16 cellular contexts compared by ENCODE assay signal in genomic region chr5:112594060-112594850, GRCh38.
DNase-seq lines count a peak whose midpoint lies in the region; ATAC-seq, FAIRE-seq and TF ChIP-seq lines count a peak whose summit lies in the region.
"Had no signal": no experiment of that assay in that cellular context is flagged by ENCODE, and none has a peak within 500 bp of the region (broad histone marks: within the 10 kb centered on the region; RNA-seq: fewer than 3 reads in every experiment).

No MANE protein-coding gene starts in this region.

- H3K4me3 ChIP-seq in astrocyte (ENCODE audit: insufficient read depth, low read depth, low read length): no peak overlapping the region
- no peak overlapping the region for H3K4me3 ChIP-seq in effector memory CD4-positive, alpha-beta T cell (ENCODE audit: insufficient read depth, low read depth, low read length, poor library complexity, severe bottlenecking)
- H3K4me3 ChIP-seq: pancreas had no signal

- no peak overlapping the region for H3K4me2 ChIP-seq in astrocyte (ENCODE audit: low read length)

- H3K27ac ChIP-seq in astrocyte (ENCODE audit: low read depth, low read length): no peak overlapping the region
- H3K27ac ChIP-seq in effector memory CD4-positive, alpha-beta T cell (ENCODE audit: insufficient read depth, low read length, poor library complexity, severe bottlenecking): no peak overlapping the region
- H3K27ac ChIP-seq: C4-2B, foreskin keratinocyte, pancreas had no signal

- no peaks in the 10 kb centered on the region for H3K79me2 ChIP-seq in astrocyte (ENCODE audit: insufficient read depth, low read length)

- no peak for ATAC-seq in sciatic nerve
- ATAC-seq in GM21360 (IDR thresholded peaks at IDR 0.05; ENCODE audit: unreplicated experiment): no peak
- ATAC-seq: foreskin keratinocyte, Right ventricle myocardium inferior had no signal

- peaks cover 30% of the 10 kb centered on the region for H3K27me3 Mint-ChIP-seq in astrocyte (ENCODE audit: low read depth, unreplicated experiment)
- peaks cover 5% of the 10 kb centered on the region for H3K27me3 Mint-ChIP-seq in activated T-helper 2 cell treated with anti-CD3 and anti-CD28 coated beads, Interferon-gamma antibody, Interleukin-2, Interleukin-4, amounts not matched to agents 10 μg/mL and 5 μg/mL and 100 μg/mL, durations not matched to agents 14 hours and 24 hours and 36 hours (ENCODE audit: low read depth)

- no peaks in the 10 kb centered on the region for H3K36me3 Mint-ChIP-seq in astrocyte (ENCODE audit: low read depth, unreplicated experiment)
- no peaks in the 10 kb centered on the region for H3K36me3 Mint-ChIP-seq in activated T-helper 2 cell treated with anti-CD3 and anti-CD28 coated beads, Interferon-gamma antibody, Interleukin-2, Interleukin-4, amounts not matched to agents 10 μg/mL and 5 μg/mL and 100 μg/mL, durations not matched to agents 14 hours and 24 hours and 36 hours (ENCODE audit: low read depth)

- H4K20me1 ChIP-seq in astrocyte (ENCODE audit: insufficient read depth, low read length): no peaks in the 10 kb centered on the region

- no peaks in the 10 kb centered on the region for H3K4me1 Mint-ChIP-seq in astrocyte (ENCODE audit: low read depth, unreplicated experiment)
- H3K4me1 Mint-ChIP-seq in activated T-helper 2 cell treated with anti-CD3 and anti-CD28 coated beads, Interferon-gamma antibody, Interleukin-2, Interleukin-4, amounts not matched to agents 10 μg/mL and 5 μg/mL and 100 μg/mL, durations not matched to agents 14 hours and 24 hours and 36 hours (ENCODE audit: low read depth): no peaks in the 10 kb centered on the region

- DNase-seq in Ammon's horn (ENCODE audit: low spot score) (peak; percentile 83), NCI-H1048 (lab: John Stamatoyannopoulos, UW) (peak; percentile 15), astrocyte (ENCODE audit: low read depth) (peak; percentile 3), kidney tubule cell (ENCODE audit: low spot score) (peak; percentile 12), sciatic nerve (ENCODE audit: low spot score) (no peak)
- DNase-seq in activated T-helper 2 cell treated with anti-CD3 and anti-CD28 coated beads, Interferon-gamma antibody, Interleukin-2, Interleukin-4, amounts not matched to agents 10 μg/mL and 5 μg/mL and 100 μg/mL, durations not matched to agents 14 hours and 24 hours and 36 hours (ENCODE audit: low spot score): no peak
- no peak for DNase-seq in effector memory CD4-positive, alpha-beta T cell
- DNase-seq: foreskin keratinocyte, HCEC 1CT, NCI-H510A, pancreas had no signal

- no peaks in the 10 kb centered on the region for H3K9me3 ChIP-seq in astrocyte (ENCODE audit: insufficient read depth, low read depth, low read length)
- H3K9me3 ChIP-seq in effector memory CD4-positive, alpha-beta T cell (ENCODE audit: control insufficient read depth, low read length): no peaks in the 10 kb centered on the region
- H3K9me3 ChIP-seq: pancreas had no signal

- no peak overlapping the region for H3K9ac ChIP-seq in astrocyte (ENCODE audit: low read length)

- H3K9me3 Mint-ChIP-seq in astrocyte (ENCODE audit: unreplicated experiment): no peaks in the 10 kb centered on the region
- H3K9me3 Mint-ChIP-seq in activated T-helper 2 cell treated with anti-CD3 and anti-CD28 coated beads, Interferon-gamma antibody, Interleukin-2, Interleukin-4, amounts not matched to agents 10 μg/mL and 5 μg/mL and 100 μg/mL, durations not matched to agents 14 hours and 24 hours and 36 hours: no peaks in the 10 kb centered on the region
- H3K9me3 Mint-ChIP-seq: activated T-helper 1 cell treated with anti-CD3 and anti-CD28 coated beads, Interleukin-12 subunit alpha, Interleukin-12 subunit beta, Interleukin-2, Interleukin-4 antibody, amounts not matched to agents 30 ng/mL and 10 ng/mL and 1 ng/mL, durations not matched to agents 14 hours and 24 hours and 36 hours; IgD-negative memory B cell had no signal

- no peak for TF ChIP-seq CTCF in astrocyte (IDR thresholded peaks at IDR 0.05; ENCODE audit: insufficient read depth, low read depth, low read length)

- H3K36me3 ChIP-seq in astrocyte (ENCODE audit: insufficient read depth, low read length): no peaks in the 10 kb centered on the region
- no peaks in the 10 kb centered on the region for H3K36me3 ChIP-seq in effector memory CD4-positive, alpha-beta T cell (ENCODE audit: control insufficient read depth, insufficient read depth, low read length)
- H3K36me3 ChIP-seq: pancreas had no signal

- intact Hi-C loops in activated T-helper 2 cell treated with anti-CD3 and anti-CD28 coated beads, Interferon-gamma antibody, Interleukin-2, Interleukin-4, amounts not matched to agents 10 μg/mL and 5 μg/mL and 100 μg/mL, durations not matched to agents 14 hours and 24 hours and 36 hours (cut with micrococcal nuclease): no loop called here
- intact Hi-C loops in sciatic nerve (cut with DNase I): no loop called here

- H3K4me3 Mint-ChIP-seq in astrocyte (ENCODE audit: unreplicated experiment): no peak overlapping the region
- no peak overlapping the region for H3K4me3 Mint-ChIP-seq in activated T-helper 2 cell treated with anti-CD3 and anti-CD28 coated beads, Interferon-gamma antibody, Interleukin-2, Interleukin-4, amounts not matched to agents 10 μg/mL and 5 μg/mL and 100 μg/mL, durations not matched to agents 14 hours and 24 hours and 36 hours (ENCODE audit: low read depth)
- H3K4me3 Mint-ChIP-seq: activated T-helper 1 cell treated with anti-CD3 and anti-CD28 coated beads, Interleukin-12 subunit alpha, Interleukin-12 subunit beta, Interleukin-2, Interleukin-4 antibody, amounts not matched to agents 30 ng/mL and 10 ng/mL and 1 ng/mL, durations not matched to agents 14 hours and 24 hours and 36 hours had no signal

- FAIRE-seq in astrocyte (lab: Jason Lieb, UNC): no peak
- FAIRE-seq: pancreas had no signal

- no peak overlapping the region for H3K27ac Mint-ChIP-seq in astrocyte (ENCODE audit: unreplicated experiment)
- no peak overlapping the region for H3K27ac Mint-ChIP-seq in activated T-helper 2 cell treated with anti-CD3 and anti-CD28 coated beads, Interferon-gamma antibody, Interleukin-2, Interleukin-4, amounts not matched to agents 10 μg/mL and 5 μg/mL and 100 μg/mL, durations not matched to agents 14 hours and 24 hours and 36 hours
- H3K27ac Mint-ChIP-seq: activated T-helper 1 cell treated with anti-CD3 and anti-CD28 coated beads, Interleukin-12 subunit alpha, Interleukin-12 subunit beta, Interleukin-2, Interleukin-4 antibody, amounts not matched to agents 30 ng/mL and 10 ng/mL and 1 ng/mL, durations not matched to agents 14 hours and 24 hours and 36 hours; IgD-negative memory B cell had no signal

- H3K27me3 ChIP-seq in astrocyte (ENCODE audit: insufficient read depth, low read length): peaks cover 10% of the 10 kb centered on the region
- H3K27me3 ChIP-seq in effector memory CD4-positive, alpha-beta T cell (replicated peaks; ENCODE audit: control insufficient read depth, insufficient read depth, low read length, poor library complexity, severe bottlenecking): no peaks in the 10 kb centered on the region
- H3K27me3 ChIP-seq: pancreas had no signal

- no peaks in the 10 kb centered on the region for H3K4me1 ChIP-seq in astrocyte (ENCODE audit: insufficient read depth, low read length)
- H3K4me1 ChIP-seq in effector memory CD4-positive, alpha-beta T cell (ENCODE audit: control insufficient read depth, insufficient read depth, low read length, poor library complexity, severe bottlenecking): no peaks in the 10 kb centered on the region
- H3K4me1 ChIP-seq: foreskin keratinocyte, pancreas had no signal

- H2AFZ ChIP-seq in astrocyte (ENCODE audit: low read depth, low read length): no peak overlapping the region

Comparison
In these comparisons a context has a peak if more than half of its experiments do, and no peak if none do; other contexts are left out.
1. DNase-seq: peak in Ammon's horn (single experiment), NCI-H1048 (single experiment), astrocyte (single experiment) and kidney tubule cell (single experiment); none in activated T-helper 2 cell treated with anti-CD3 and anti-CD28 coated beads, Interferon-gamma antibody, Interleukin-2, Interleukin-4, amounts not matched to agents 10 μg/mL and 5 μg/mL and 100 μg/mL, durations not matched to agents 14 hours and 24 hours and 36 hours (single experiment), sciatic nerve (single experiment) and effector memory CD4-positive, alpha-beta T cell (0 of 3).